Comparison of ENCODE assay signal across 6 cellular contexts in the genomic region with DNA sequence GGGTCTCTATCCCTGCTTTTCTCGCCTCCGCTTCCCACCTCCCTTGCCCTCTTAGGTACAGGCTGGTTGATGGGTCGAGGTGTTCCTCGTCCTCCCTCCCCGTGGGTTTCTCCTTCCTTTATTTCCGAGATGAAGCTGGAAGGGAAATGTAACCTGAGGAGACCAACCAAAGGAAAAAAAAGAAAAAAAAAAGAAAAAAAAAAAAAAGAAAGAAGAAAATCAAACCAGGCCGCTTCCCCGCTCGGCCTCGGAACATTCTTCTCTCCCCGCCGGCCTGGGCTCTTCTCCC. TPM values are rescaled to one million over a fixed set of nuclear protein-coding genes. Genes with fewer than 3 reads are reported as not detected.
DNase-seq lines count a peak whose midpoint lies in the region; ATAC-seq and TF ChIP-seq lines count a peak whose summit lies in the region.

No MANE protein-coding gene starts in this region.

- intact Hi-C loops in heart right ventricle (cut with DNase I), result loop anchor here (1.0 to 10.0 kb wide), 11 partner anchors 31 to 68 kb away; partner anchors contain the start of genes ADCY4 (in 5 of the 10), NYNRIN (in 4 of the 10), CBLN3 (in 1 of the 10) and KHNYN (in 1 of the 10)
- intact Hi-C loops in left ventricle myocardium superior (cut with micrococcal nuclease), result no loop called here
- intact Hi-C loops in uterus (cut with DNase I; ENCODE audit: low total_unique reads), result loop anchor here (5.0 kb wide), 1 partner anchor 66 kb away; no protein-coding TSS in a partner anchor

- peaks cover 0 to 56% (median 9%) of the 10 kb centered on the region in 7 donors for H3K27me3 ChIP-seq in heart right ventricle
- H3K27me3 ChIP-seq in uterus, result no peaks in the 10 kb centered on the region

- ATAC-seq in heart right ventricle, result no peak
- no peak for ATAC-seq in left ventricle myocardium superior
- ATAC-seq in HG03520 (IDR thresholded peaks at IDR 0.05; ENCODE audit: unreplicated experiment), result no peak

- 8 to 24% methylated on average over 12 of the region's 12 CpGs for WGBS in heart right ventricle, 2 donors

- H3K4me1 ChIP-seq in heart right ventricle, result peaks cover 0 to 56% (median 25%) of the 10 kb centered on the region in 9 donors
- no peaks in the 10 kb centered on the region for H3K4me1 ChIP-seq in uterus

- no peaks in the 10 kb centered on the region for H3K36me3 ChIP-seq in heart right ventricle
- no peaks in the 10 kb centered on the region for H3K36me3 ChIP-seq in uterus

- H3K9me3 ChIP-seq in heart right ventricle (no peaks in the 10 kb centered on the region), uterus (no peaks in the 10 kb centered on the region)

- H3K27ac ChIP-seq in heart right ventricle, result peak overlapping the region; percentile 82 to 96 (median 91)
- peak overlapping the region; percentile 94 to 99 for H3K27ac ChIP-seq in uterus

- H3K4me3 ChIP-seq in heart right ventricle, result peak overlapping the region; percentile 29 to 64 (median 56)
- H3K4me3 ChIP-seq in iPS-11a (ENCODE audit: low read depth, low read length), result peak overlapping the region; percentile 31
- peak overlapping the region; percentile 69 to 81 for H3K4me3 ChIP-seq in uterus

- TF ChIP-seq POLR2A in uterus (IDR thresholded peaks at IDR 0.05), result no peak

- TF ChIP-seq CTCF in heart right ventricle (IDR thresholded peaks at IDR 0.05) (no peak), uterus (IDR thresholded peaks at IDR 0.05) (no peak)

- no peak for DNase-seq in heart right ventricle
- no peak for DNase-seq in left ventricle myocardium superior
- DNase-seq in uterus, result no peak
- DNase-seq in NOMO-1 (lab: John Stamatoyannopoulos, UW; ENCODE audit: unreplicated experiment in 2 of 2), result no peak

RNA-seq across cellular contexts. Expression of gene NFATC4, which starts 1.7 kb away (rescaled TPM):
- total RNA-seq in heart right ventricle, result 10 to 100 TPM in 4 of 10 donors, 1 to 10 TPM in 6; 3.0 to 42.0 (median 7.8) TPM
- 10 to 100 TPM; 28.7 to 69.2 TPM for polyA plus RNA-seq in heart right ventricle
- total RNA-seq in left ventricle myocardium superior, result 21.7 TPM
- total RNA-seq in uterus, result 100 to 1,000 TPM in 1 of 4 donors, 10 to 100 TPM in 3; 25.6 to 187 (median 86.4) TPM

RNA-seq across cellular contexts. Expression of gene RIPK3, which starts 26.5 kb away (rescaled TPM):
- 1 to 10 TPM; 1.7 to 4.9 (median 3.5) TPM for total RNA-seq in heart right ventricle
- 1 to 10 TPM; 4.9 to 7.1 TPM for polyA plus RNA-seq in heart right ventricle
- total RNA-seq in left ventricle myocardium superior, result 3.5 TPM
- 100 to 1,000 TPM in 1 of 4 donors, 1 to 10 TPM in 2, under 1 TPM in 1; 0.29 to 123 (median 6.0) TPM for total RNA-seq in uterus

RNA-seq across cellular contexts. Expression of gene ADCY4, which starts 31.4 kb away (rescaled TPM):
- total RNA-seq in heart right ventricle, result 10 to 100 TPM; 17.4 to 37.0 (median 22.9) TPM
- polyA plus RNA-seq in heart right ventricle, result 100 to 1,000 TPM in 1 of 2 donors, 10 to 100 TPM in 1; 23.1 to 104 TPM
- total RNA-seq in left ventricle myocardium superior, result 26.5 TPM
- 100 to 1,000 TPM in 2 of 4 donors, 10 to 100 TPM in 2; 22.8 to 138 (median 86.1) TPM for total RNA-seq in uterus

RNA-seq across cellular contexts. Expression of gene NYNRIN, which starts 32.5 kb away (rescaled TPM):
- 1 to 10 TPM; 3.6 to 9.0 (median 6.4) TPM for total RNA-seq in heart right ventricle
- 1 to 10 TPM; 4.6 to 6.8 TPM for polyA plus RNA-seq in heart right ventricle
- total RNA-seq in left ventricle myocardium superior, result 7.3 TPM
- 10 to 100 TPM in 3 of 4 donors, 1 to 10 TPM in 1; 4.9 to 51.1 (median 27.3) TPM for total RNA-seq in uterus

RNA-seq across cellular contexts. Expression of gene LTB4R, which starts 55.0 kb away (rescaled TPM):
- total RNA-seq in heart right ventricle, result 1 to 10 TPM in 7 of 10 donors, under 1 TPM in 3; 0.76 to 3.1 (median 1.8) TPM
- polyA plus RNA-seq in heart right ventricle, result 1 to 10 TPM; 3.2 to 3.7 TPM
- 1.6 TPM for total RNA-seq in left ventricle myocardium superior
- 10 to 100 TPM in 1 of 4 donors, 1 to 10 TPM in 3; 3.7 to 19.5 (median 5.6) TPM for total RNA-seq in uterus
